Comparison of ENCODE assay signal across 8 cellular contexts in genomic region chr10:58282615-58283014, GRCh38. TPM values are rescaled to one million over a fixed set of nuclear protein-coding genes. Genes with fewer than 3 reads are reported as not detected.
DNase-seq lines count a peak whose midpoint lies in the region; ATAC-seq, FAIRE-seq and TF ChIP-seq lines count a peak whose summit lies in the region.

No MANE protein-coding gene starts in this region.

- POLR2A ChIA-PET in GM12878 (lab: Charles Lee) = interaction anchor here (1.2 kb wide), 1 partner anchor 13 kb away, joined by 3 read pairs; the partner anchor contains the start of gene CISD1

- H3K9ac ChIP-seq in GM12878 (ENCODE audit: control insufficient read depth, insufficient read depth, low read length) = no peak overlapping the region

- TF ChIP-seq RAD21 in GM12878 (IDR thresholded peaks at IDR 0.05; ENCODE audit: insufficient read depth, low read depth, low read length) = no peak

- H3K4me1 ChIP-seq in GM12878 (ENCODE audit: control insufficient read depth, insufficient read depth, low read length) (peaks cover 13% of the 10 kb centered on the region), esophagus muscularis mucosa (peaks cover 0 to 13% (median 6%) of the 10 kb centered on the region in 4 donors), sigmoid colon (peaks cover 0 to 20% (median 0%) of the 10 kb centered on the region in 4 donors)

- no peak for TF ChIP-seq CTCF in GM12865 (IDR thresholded peaks at IDR 0.05; ENCODE audit: insufficient read depth, low read depth, low read length, missing control alignments)
- no peak for TF ChIP-seq CTCF in GM12878 (IDR thresholded peaks at IDR 0.05 in 2 of 3, conservative IDR thresholded peaks at IDR 0.05 in 1 of 3; ENCODE audit: control insufficient read depth in 2 of 3, extremely low read depth in 1 of 3, insufficient read depth in 1 of 3, low read depth in 3 of 3, low read length in 3 of 3)
- no peak for TF ChIP-seq CTCF in esophagus muscularis mucosa (IDR thresholded peaks at IDR 0.05)
- no peak for TF ChIP-seq CTCF in sigmoid colon (IDR thresholded peaks at IDR 0.05)

- RAD21 ChIA-PET in GM12878 (lab: Charles Lee; ENCODE audit: unreplicated experiment) = interaction anchor here (0.6 to 2.2 kb wide), 2 partner anchors 9 to 91 kb away, joined by 5 to 7 read pairs; no protein-coding TSS in a partner anchor

- BruUV-seq in GM12878 (replicated peaks; lab: Mats Ljungman, UMichigan) = no TSS peak

- DNase-seq in GM12865 (ENCODE audit: low read depth) (peak; percentile 79), GM12878 (ENCODE audit: low read depth, low spot score) (peak; percentile 70), esophagus muscularis mucosa (ENCODE audit: extremely low spot score) (no peak), AG08395 (ENCODE audit: low spot score) (no peak), sigmoid colon (no peak), NCI-H1436 (lab: John Stamatoyannopoulos, UW) (no peak)

- WGBS in GM12878 (ENCODE audit: insufficient coverage, insufficient replicate concordance, low lambda C conversion rate, missing lambda C conversion rate) = 2% methylated on average over 3 of the region's 3 CpGs
- 72% methylated on average over 3 of the region's 3 CpGs for WGBS in esophagus muscularis mucosa
- WGBS in sigmoid colon, 2 donors = 42 to 83% methylated on average over 3 of the region's 3 CpGs

- H3K9me3 ChIP-seq in GM12878 (replicated peaks; ENCODE audit: control insufficient read depth, insufficient read depth, low read length) (no peaks in the 10 kb centered on the region), esophagus muscularis mucosa (no peaks in the 10 kb centered on the region), sigmoid colon (no peaks in the 10 kb centered on the region)

- H3K79me2 ChIP-seq in GM12878 (ENCODE audit: control insufficient read depth, insufficient read depth, low read length) = no peaks in the 10 kb centered on the region

- TF ChIP-seq EP300 in GM12878 (IDR thresholded peaks at IDR 0.05; ENCODE audit: borderline replicate concordance in 1 of 2, control insufficient read depth in 1 of 2, low read depth in 2 of 2, low read length in 2 of 2) (peak in 1 of 2 experiments; percentile 86; a peak in 2 of 4 replicates), esophagus muscularis mucosa (IDR thresholded peaks at IDR 0.05) (no peak), sigmoid colon (IDR thresholded peaks at IDR 0.05) (no peak)

- H3K4me2 ChIP-seq in GM12878 (ENCODE audit: control insufficient read depth, insufficient read depth) = peak overlapping the region; percentile 71

- SMC1A ChIA-PET in GM12878 (lab: Charles Lee; ENCODE audit: uncharacterized antibody, unreplicated experiment) = interaction anchor here (0.7 to 1.7 kb wide), 7 partner anchors 8 to 107 kb away, joined by 3 to 5 read pairs (median 3); partner anchors contain the start of gene CISD1

- H2AFZ ChIP-seq in GM12878 (ENCODE audit: control insufficient read depth, low read depth, low read length) = peak overlapping the region; percentile 5; the same call in 1 of the 2 replicates

- CTCF ChIA-PET in GM12878 (lab: Yijun Ruan, JAX) = interaction anchor here (1.3 to 7.7 kb wide), 3 partner anchors 8 to 104 kb away, joined by 3 to 59 read pairs (median 4); no protein-coding TSS in a partner anchor

- in situ Hi-C loops in GM12878 (cut with MboI) = no loop called here

- peak; percentile 93 for FAIRE-seq in GM12878 (lab: Jason Lieb, UNC)

- ATAC-seq in GM21526 (IDR thresholded peaks at IDR 0.05; ENCODE audit: low FRiP score, unreplicated experiment) (peak; percentile 98), HG03571 (IDR thresholded peaks at IDR 0.05; ENCODE audit: unreplicated experiment) (peak; percentile 99), GM12878 (peak; percentile 94)

- intact Hi-C loops in GM12878 (cut with micrococcal nuclease; ENCODE audit: unreplicated experiment) = loop anchor here (2.0 kb wide), 1 partner anchor 14 kb away; the partner anchor contains the start of gene CISD1
- intact Hi-C loops in esophagus muscularis mucosa (cut with DNase I) = no loop called here
- intact Hi-C loops in sigmoid colon (cut with DNase I) = no loop called here

- no peak overlapping the region for H3K4me3 ChIP-seq in GM12865 (ENCODE audit: low read depth, low read length)
- no peak overlapping the region; the same call in 1 of the 2 replicates for H3K4me3 ChIP-seq in GM12878
- H3K4me3 ChIP-seq in esophagus muscularis mucosa = no peak overlapping the region
- no peak overlapping the region for H3K4me3 ChIP-seq in sigmoid colon

- H3K36me3 ChIP-seq in GM12878 (ENCODE audit: control insufficient read depth in 2 of 2, insufficient read depth in 2 of 2, low read length in 1 of 2) (no peaks in the 10 kb centered on the region; a peak in 1 of 4 replicates), esophagus muscularis mucosa (peaks cover 0 to 16% (median 11%) of the 10 kb centered on the region in 4 donors), sigmoid colon (peaks cover 0 to 18% (median 0%) of the 10 kb centered on the region in 4 donors)

- H4K20me1 ChIP-seq in GM12878 (ENCODE audit: control insufficient read depth, insufficient read depth) = no peaks in the 10 kb centered on the region

- TF ChIP-seq POLR2A in GM12878 (IDR thresholded peaks at IDR 0.05; ENCODE audit: low read depth, low read length) (no peak), esophagus muscularis mucosa (IDR thresholded peaks at IDR 0.05; ENCODE audit: low read depth) (no peak), sigmoid colon (IDR thresholded peaks at IDR 0.05) (no peak)

- H3K27me3 ChIP-seq in GM12878 (replicated peaks in 1 of 2; ENCODE audit: control insufficient read depth in 2 of 2, insufficient read depth in 2 of 2, low read length in 1 of 2) (no peaks in the 10 kb centered on the region), esophagus muscularis mucosa (no peaks in the 10 kb centered on the region), sigmoid colon (no peaks in the 10 kb centered on the region)

- H3K27ac ChIP-seq in GM12878 (ENCODE audit: control insufficient read depth, insufficient read depth) = peak overlapping the region; percentile 30
- H3K27ac ChIP-seq in esophagus muscularis mucosa (replicated peaks in 1 of 4) = no peak overlapping the region
- no peak overlapping the region for H3K27ac ChIP-seq in sigmoid colon

RNA-seq across cellular contexts. Expression of gene CISD1, which starts 13.7 kb away (rescaled TPM):
- 7.4 and 9.0 TPM in 2 replicates for total RNA-seq in GM12878 (2013; cell fraction: nucleolus; rRNA removed)
- total RNA-seq in GM12878 (2014; rRNA removed) (23.0 and 26.0 TPM in 2 replicates), GM12878 (2014; rRNA removed; fragmentation: Illumina TruSeq; extraction: Trizol) (42.7 and 46.8 TPM in 2 replicates), GM12878 (2021) (31.8 and 34.3 TPM in 2 replicates), esophagus muscularis mucosa (10 to 100 TPM; 30.8 to 46.3 (median 33.0) TPM), sigmoid colon (10 to 100 TPM; 22.1 to 34.9 (median 25.9) TPM)
- polyA plus RNA-seq in GM12878 (2011; ENCODE audit: low read depth) = 20.4 TPM
- polyA plus RNA-seq in GM12878 (2011; rRNA removed) (71.6 and 88.7 TPM in 2 replicates), GM12878 (2014; fragmentation: Illumina TruSeq; extraction: Trizol) (45.4 and 48.0 TPM in 2 replicates), GM12878 (2014; fragmentation: Nextera tagmentation; extraction: Ambion mirVana) (100 to 1,000 TPM; 156 to 162 TPM), GM12878 (2014; rRNA removed) (21.8 and 28.5 TPM in 2 replicates), GM12878 (2016; fragmentation: Nextera tagmentation; extraction: Ambion mirVana) (100 to 1,000 TPM; 129 to 139 TPM), sigmoid colon (10 to 100 TPM; 31.2 to 56.6 (median 41.9) TPM)
- 21.3 and 27.3 TPM in 2 replicates for polyA plus RNA-seq in GM12878 (2011; cell fraction: cytosol; rRNA removed)
- 11.8 and 13.8 TPM in 2 replicates for polyA plus RNA-seq in GM12878 (2011; cell fraction: nucleus; rRNA removed)
- polyA plus RNA-seq in GM12878 (2012) = 24.1 and 29.1 TPM in 2 replicates
- polyA minus RNA-seq in GM12878 (2011; rRNA and poly(A)+ RNA removed) = 5.0 and 11.0 TPM in 2 replicates
- 4.1 and 8.7 TPM in 2 replicates for polyA minus RNA-seq in GM12878 (2011; cell fraction: cytosol; rRNA and poly(A)+ RNA removed)
- polyA minus RNA-seq in GM12878 (2011; cell fraction: nucleus; rRNA and poly(A)+ RNA removed) = 2.2 and 3.1 TPM in 2 replicates

RNA-seq across cellular contexts. Expression of gene IPMK, which starts 14.9 kb away (rescaled TPM):
- total RNA-seq in GM12878 (2013; cell fraction: nucleolus; rRNA removed) = 20.1 TPM in 2 replicates
- total RNA-seq in GM12878 (2014; rRNA removed) (3.7 and 4.2 TPM in 2 replicates), GM12878 (2014; rRNA removed; fragmentation: Illumina TruSeq; extraction: Trizol) (4.4 and 4.6 TPM in 2 replicates), GM12878 (2021) (3.5 and 3.8 TPM in 2 replicates), esophagus muscularis mucosa (1 to 10 TPM; 3.4 to 5.5 (median 4.3) TPM), sigmoid colon (1 to 10 TPM; 4.6 to 5.6 (median 5.2) TPM)
- 1.3 TPM for polyA plus RNA-seq in GM12878 (2011; ENCODE audit: low read depth)
- polyA plus RNA-seq in GM12878 (2011; rRNA removed) (7.5 and 14.8 TPM in 2 replicates), GM12878 (2014; fragmentation: Illumina TruSeq; extraction: Trizol) (3.4 and 4.2 TPM in 2 replicates), GM12878 (2014; fragmentation: Nextera tagmentation; extraction: Ambion mirVana) (1 to 10 TPM in 1 of 2 experiments, under 1 TPM in 1; 0.84 to 1.5 TPM), GM12878 (2014; rRNA removed) (2.0 and 2.3 TPM in 2 replicates), GM12878 (2016; fragmentation: Nextera tagmentation; extraction: Ambion mirVana) (1 to 10 TPM; 3.8 to 4.1 TPM), sigmoid colon (1 to 10 TPM; 5.5 to 9.0 (median 6.6) TPM)
- 1.7 and 1.9 TPM in 2 replicates for polyA plus RNA-seq in GM12878 (2011; cell fraction: cytosol; rRNA removed)
- 4.3 and 5.3 TPM in 2 replicates for polyA plus RNA-seq in GM12878 (2011; cell fraction: nucleus; rRNA removed)
- polyA plus RNA-seq in GM12878 (2012) = 3.1 and 5.3 TPM in 2 replicates
- polyA minus RNA-seq in GM12878 (2011; rRNA and poly(A)+ RNA removed) = 4.4 and 5.3 TPM in 2 replicates
- 3.5 and 4.1 TPM in 2 replicates for polyA minus RNA-seq in GM12878 (2011; cell fraction: cytosol; rRNA and poly(A)+ RNA removed)
- 6.3 and 8.6 TPM in 2 replicates for polyA minus RNA-seq in GM12878 (2011; cell fraction: nucleus; rRNA and poly(A)+ RNA removed)

RNA-seq across cellular contexts. Expression of gene UBE2D1, which starts 52.2 kb away (rescaled TPM):
- 20.5 and 22.3 TPM in 2 replicates for total RNA-seq in GM12878 (2013; cell fraction: nucleolus; rRNA removed)
- 10.4 and 12.4 TPM in 2 replicates for total RNA-seq in GM12878 (2014; rRNA removed)
- total RNA-seq in GM12878 (2014; rRNA removed; fragmentation: Illumina TruSeq; extraction: Trizol) = 14.7 and 14.9 TPM in 2 replicates
- total RNA-seq in GM12878 (2021) = 13.0 and 13.4 TPM in 2 replicates
- 3.5 TPM for polyA plus RNA-seq in GM12878 (2011; ENCODE audit: low read depth)
- polyA plus RNA-seq in GM12878 (2011; rRNA removed) = 29.0 and 46.3 TPM in 2 replicates
- 8.8 and 9.6 TPM in 2 replicates for polyA plus RNA-seq in GM12878 (2011; cell fraction: cytosol; rRNA removed)
- polyA plus RNA-seq in GM12878 (2011; cell fraction: nucleus; rRNA removed) = 10.4 and 10.5 TPM in 2 replicates
- 7.2 and 7.6 TPM in 2 replicates for polyA plus RNA-seq in GM12878 (2012)
- polyA plus RNA-seq in GM12878 (2014; fragmentation: Illumina TruSeq; extraction: Trizol) = 16.1 and 17.9 TPM in 2 replicates
- polyA plus RNA-seq in GM12878 (2014; fragmentation: Nextera tagmentation; extraction: Ambion mirVana) = 10 to 100 TPM in 1 of 2 experiments, 1 to 10 TPM in 1; 6.1 to 17.8 TPM
- 8.9 and 11.3 TPM in 2 replicates for polyA plus RNA-seq in GM12878 (2014; rRNA removed)
- polyA plus RNA-seq in GM12878 (2016; fragmentation: Nextera tagmentation; extraction: Ambion mirVana) = 10 to 100 TPM; 30.7 to 32.0 TPM
- polyA minus RNA-seq in GM12878 (2011; rRNA and poly(A)+ RNA removed) = 4.1 and 8.0 TPM in 2 replicates
- 2.9 and 4.1 TPM in 2 replicates for polyA minus RNA-seq in GM12878 (2011; cell fraction: cytosol; rRNA and poly(A)+ RNA removed)
- polyA minus RNA-seq in GM12878 (2011; cell fraction: nucleus; rRNA and poly(A)+ RNA removed) = 7.3 and 12.9 TPM in 2 replicates
- total RNA-seq in esophagus muscularis mucosa = 10 to 100 TPM; 11.5 to 17.4 (median 15.3) TPM
- 10 to 100 TPM; 17.6 to 21.9 (median 20.3) TPM for total RNA-seq in sigmoid colon
- polyA plus RNA-seq in sigmoid colon = 10 to 100 TPM; 11.5 to 21.0 (median 19.2) TPM

Comparison
In these comparisons a context has a peak if more than half of its experiments do, and no peak if none do; other contexts are left out.
1. DNase-seq: peak in GM12865 (single experiment) and GM12878 (single experiment); none in esophagus muscularis mucosa (single experiment), AG08395 (single experiment), sigmoid colon (single experiment) and NCI-H1436 (single experiment).
2. Peak in every context shown above with its lines, with median percentiles within 50 percentile points of each other: ATAC-seq.